Comparison of ENCODE assay signal across 1 cellular context in genomic region chr5:58453326-58453725, GRCh38.
TF ChIP-seq lines count a peak whose summit lies in the region.

No MANE protein-coding gene starts in this region.

TF ChIP-seq in IMR-90, 13 proteins besides CTCF, POLR2A, EP300 and RAD21 (continued from another document):
- TF ChIP-seq USF2 (IDR thresholded peaks at IDR 0.05; ENCODE audit: low read depth, low read length) = no peak
